33 cellular contexts compared by ENCODE assay signal in the genomic region with DNA sequence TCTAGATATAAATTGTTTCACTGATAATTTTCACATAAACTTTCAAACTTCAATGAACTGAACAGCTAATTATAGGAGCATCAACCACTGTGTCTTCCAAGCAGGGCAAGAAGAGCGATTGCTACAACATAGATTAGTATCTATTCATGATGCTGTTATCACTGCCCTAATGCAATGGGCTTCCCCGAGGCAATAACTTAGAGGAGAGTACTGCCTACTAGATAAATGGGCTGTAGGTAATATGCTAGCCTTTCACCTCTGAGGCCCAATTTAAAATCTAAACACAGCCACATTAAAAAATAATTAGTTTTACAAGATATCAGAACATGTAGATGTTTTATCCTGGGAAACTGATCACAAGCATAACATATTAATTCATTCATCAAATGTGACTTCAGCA.
"Had no signal": no experiment of that assay in that cellular context is flagged by ENCODE, and none has a peak within 500 bp of the region (broad histone marks: within the 10 kb centered on the region; RNA-seq: fewer than 3 reads in every experiment).

No MANE protein-coding gene starts in this region.

- H3K4me3 Mint-ChIP-seq: activated B cell treated with CpG ODN at 0.5 μM for 24 hours; activated CD4-positive, alpha-beta memory T cell treated with anti-CD3 and anti-CD28 coated beads, Interleukin-2, amount 10 ng/mL, durations not matched to agents 7 days and 5 days; activated CD4-positive, alpha-beta T cell treated with anti-CD3 and anti-CD28 coated beads for 36 hours; activated CD4-positive, alpha-beta T cell treated with anti-CD3 and anti-CD28 coated beads, Interleukin-2, amount 10 ng/mL, durations not matched to agents 24 days and 14 days; activated naive CD8-positive, alpha-beta T cell; activated T-cell treated with anti-CD3 and anti-CD28 coated beads, Interleukin-2, amount 50 U/mL, for 4 hours; activated T-helper 17 cell treated with anti-CD3 and anti-CD28 coated beads, Interleukin-2, amount 50 U/mL, for 72 hours; effector memory CD8-positive, alpha-beta T cell; T-helper 17 cell; T-helper 2 cell treated with Interferon-gamma antibody and Interleukin-4, amounts not matched to agents 5 μg/mL and 100 μg/mL, for 36 hours had no signal

- DNase-seq: activated B cell treated with CpG ODN at 0.5 μM for 24 hours; activated CD4-positive, alpha-beta memory T cell treated with anti-CD3 and anti-CD28 coated beads, Interleukin-2, amount 10 ng/mL, durations not matched to agents 7 days and 5 days; activated CD4-positive, alpha-beta T cell treated with anti-CD3 and anti-CD28 coated beads for 36 hours; activated CD4-positive, alpha-beta T cell treated with anti-CD3 and anti-CD28 coated beads, Interleukin-2, amount 10 ng/mL, durations not matched to agents 24 days and 14 days; activated CD4-positive, alpha-beta T cell treated with anti-CD3 and anti-CD28 coated beads, Interleukin-2, amount 50 U/mL, for 4 hours; activated CD4-positive, CD25-positive, alpha-beta regulatory T cell treated with anti-CD3 and anti-CD28 coated beads, Interleukin-2, amount 50 U/mL, for 72 hours; activated CD8-positive, alpha-beta memory T cell treated with anti-CD3 and anti-CD28 coated beads for 24 hours; activated effector memory CD4-positive, alpha-beta T cell treated with Interleukin-2 at 50 U/mL for 16 hours; activated gamma-delta T cell treated with Interleukin-2 at 50 U/mL for 16 hours; activated naive CD4-positive, alpha-beta T cell treated with anti-CD3 and anti-CD28 coated beads, Interleukin-2, amount 50 U/mL, for 16 hours; activated naive CD4-positive, alpha-beta T cell treated with Interleukin-2 at 50 U/mL for 16 hours; activated T-cell treated with anti-CD3 and anti-CD28 coated beads, Interleukin-2, amount 50 U/mL, for 4 hours; amniotic stem cell; anterior cingulate cortex; body of pancreas; caudate nucleus; cortex of kidney; dermis blood vessel endothelial cell; effector CD4-positive, alpha-beta T cell; effector memory CD8-positive, alpha-beta T cell; erythroblast; foreskin melanocyte; T-helper 1 cell; T-helper 17 cell; T1000; WERI-Rb-1 had no signal

- H3K36me3 ChIP-seq: esophagus muscularis mucosa, gastroesophageal sphincter, WERI-Rb-1 had no signal

- H3K27ac ChIP-seq: body of pancreas, esophagus muscularis mucosa, gastroesophageal sphincter, SK-N-MC, WERI-Rb-1 had no signal

- H3K4me1 ChIP-seq: gastroesophageal sphincter had no signal

- ATAC-seq: activated CD4-positive, alpha-beta T cell treated with anti-CD3 and anti-CD28 coated beads for 36 hours; activated T-cell treated with anti-CD3 and anti-CD28 coated beads, Interleukin-2, amount 50 U/mL, for 4 hours; activated T-helper 17 cell treated with anti-CD3 and anti-CD28 coated beads, Interleukin-2, amount 50 U/mL, for 72 hours; body of pancreas; effector memory CD8-positive, alpha-beta T cell; gastroesophageal sphincter; T-helper 17 cell had no signal

- H3K9me3 Mint-ChIP-seq: activated B cell treated with CpG ODN at 0.5 μM for 24 hours; activated CD4-positive, alpha-beta memory T cell treated with anti-CD3 and anti-CD28 coated beads, Interleukin-2, amount 10 ng/mL, durations not matched to agents 7 days and 5 days; activated CD4-positive, alpha-beta T cell treated with anti-CD3 and anti-CD28 coated beads, Interleukin-2, amount 10 ng/mL, durations not matched to agents 24 days and 14 days; activated T-cell treated with anti-CD3 and anti-CD28 coated beads, Interleukin-2, amount 50 U/mL, for 4 hours; activated T-helper 17 cell treated with anti-CD3 and anti-CD28 coated beads, Interleukin-2, amount 50 U/mL, for 72 hours; effector memory CD8-positive, alpha-beta T cell; T-helper 2 cell treated with Interferon-gamma antibody and Interleukin-4, amounts not matched to agents 5 μg/mL and 100 μg/mL, for 36 hours had no signal

- H3K27ac Mint-ChIP-seq: activated B cell treated with CpG ODN at 0.5 μM for 24 hours; activated CD4-positive, alpha-beta memory T cell treated with anti-CD3 and anti-CD28 coated beads, Interleukin-2, amount 10 ng/mL, durations not matched to agents 7 days and 5 days; activated CD4-positive, alpha-beta T cell treated with anti-CD3 and anti-CD28 coated beads for 36 hours; activated CD4-positive, alpha-beta T cell treated with anti-CD3 and anti-CD28 coated beads, Interleukin-2, amount 10 ng/mL, durations not matched to agents 24 days and 14 days; activated naive CD8-positive, alpha-beta T cell; activated T-helper 17 cell treated with anti-CD3 and anti-CD28 coated beads, Interleukin-2, amount 50 U/mL, for 72 hours; effector memory CD8-positive, alpha-beta T cell; T-helper 17 cell; T-helper 2 cell treated with Interferon-gamma antibody and Interleukin-4, amounts not matched to agents 5 μg/mL and 100 μg/mL, for 36 hours had no signal

- H3K4me1 Mint-ChIP-seq: activated CD4-positive, alpha-beta memory T cell treated with anti-CD3 and anti-CD28 coated beads, Interleukin-2, amount 10 ng/mL, durations not matched to agents 7 days and 5 days; activated CD4-positive, alpha-beta T cell treated with anti-CD3 and anti-CD28 coated beads for 36 hours; activated CD4-positive, alpha-beta T cell treated with anti-CD3 and anti-CD28 coated beads, Interleukin-2, amount 10 ng/mL, durations not matched to agents 24 days and 14 days; activated T-helper 17 cell treated with anti-CD3 and anti-CD28 coated beads, Interleukin-2, amount 50 U/mL, for 72 hours; T-helper 17 cell had no signal

- H3K36me3 Mint-ChIP-seq: activated naive CD8-positive, alpha-beta T cell had no signal

- H3K27me3 Mint-ChIP-seq: activated B cell treated with CpG ODN at 0.5 μM for 24 hours; activated CD4-positive, alpha-beta memory T cell treated with anti-CD3 and anti-CD28 coated beads, Interleukin-2, amount 10 ng/mL, durations not matched to agents 7 days and 5 days; activated CD4-positive, alpha-beta T cell treated with anti-CD3 and anti-CD28 coated beads for 36 hours; activated CD4-positive, alpha-beta T cell treated with anti-CD3 and anti-CD28 coated beads, Interleukin-2, amount 10 ng/mL, durations not matched to agents 24 days and 14 days; activated naive CD8-positive, alpha-beta T cell; activated T-helper 17 cell treated with anti-CD3 and anti-CD28 coated beads, Interleukin-2, amount 50 U/mL, for 72 hours; effector memory CD8-positive, alpha-beta T cell; T-helper 17 cell had no signal

- H3K27me3 ChIP-seq: body of pancreas, esophagus muscularis mucosa, gastroesophageal sphincter had no signal

- FAIRE-seq: colon had no signal

- H3K9me3 ChIP-seq: body of pancreas, esophagus muscularis mucosa, gastroesophageal sphincter had no signal

- H3K4me3 ChIP-seq: body of pancreas, esophagus muscularis mucosa, gastroesophageal sphincter, SK-N-MC had no signal
